1 cellular context compared by ENCODE assay signal in genomic region chr12:56990648-56991318, GRCh38.
TF ChIP-seq lines count a peak whose summit lies in the region.

No MANE protein-coding gene starts in this region.

TF ChIP-seq in H1, 55 proteins besides CTCF, POLR2A, EP300 and RAD21:
- TF ChIP-seq E2F6 (IDR thresholded peaks at IDR 0.05), result no peak
- TF ChIP-seq PHF8 (conservative IDR thresholded peaks at IDR 0.05; ENCODE audit: low read depth, low read length), result no peak
- TF ChIP-seq NRF1 (IDR thresholded peaks at IDR 0.05; ENCODE audit: low read depth, low read length), result no peak
- no peak for TF ChIP-seq GABPA (IDR thresholded peaks at IDR 0.05; ENCODE audit: borderline replicate concordance, insufficient read depth, low read length)
- no peak for TF ChIP-seq BRCA1 (IDR thresholded peaks at IDR 0.05; ENCODE audit: low read depth, low read length)
- no peak for TF ChIP-seq USF2 (IDR thresholded peaks at IDR 0.05; ENCODE audit: low read length)
- no peak for TF ChIP-seq SRF (IDR thresholded peaks at IDR 0.05; ENCODE audit: low read depth, low read length)
- TF ChIP-seq CHD1 (IDR thresholded peaks at IDR 0.05; ENCODE audit: low read depth, low read length), result no peak
- no peak for TF ChIP-seq KDM1A (IDR thresholded peaks at IDR 0.05; ENCODE audit: borderline replicate concordance, low read length)
- TF ChIP-seq TBP (IDR thresholded peaks at IDR 0.05; ENCODE audit: low read depth, low read length), result no peak
- no peak for TF ChIP-seq POU5F1 (IDR thresholded peaks at IDR 0.05; ENCODE audit: low read depth, low read length)
- TF ChIP-seq YY1 (IDR thresholded peaks at IDR 0.05; ENCODE audit: low read depth, low read length), result no peak
- no peak for TF ChIP-seq SP2 (IDR thresholded peaks at IDR 0.05; ENCODE audit: low read length)
- no peak for TF ChIP-seq EZH2 (IDR thresholded peaks at IDR 0.05; ENCODE audit: low read depth, low read length, severe bottlenecking)
- no peak for TF ChIP-seq ZNF274 (IDR thresholded peaks at IDR 0.05; ENCODE audit: borderline replicate concordance, extremely low read depth, low read length)
- TF ChIP-seq ASH2L (IDR thresholded peaks at IDR 0.05; ENCODE audit: low read length), result no peak
- no peak for TF ChIP-seq JUND (IDR thresholded peaks at IDR 0.05; ENCODE audit: low read length)
- TF ChIP-seq RNF2 (IDR thresholded peaks at IDR 0.05; ENCODE audit: borderline replicate concordance, low read depth, low read length, missing control alignments, poor library complexity, severe bottlenecking), result no peak
- no peak for TF ChIP-seq TAF1 (IDR thresholded peaks at IDR 0.05; ENCODE audit: low read depth, low read length)
TF ChIP-seq in H1: peak in this region for 0.
